ENCODE assay signal across 8 cellular contexts in the genomic region with DNA sequence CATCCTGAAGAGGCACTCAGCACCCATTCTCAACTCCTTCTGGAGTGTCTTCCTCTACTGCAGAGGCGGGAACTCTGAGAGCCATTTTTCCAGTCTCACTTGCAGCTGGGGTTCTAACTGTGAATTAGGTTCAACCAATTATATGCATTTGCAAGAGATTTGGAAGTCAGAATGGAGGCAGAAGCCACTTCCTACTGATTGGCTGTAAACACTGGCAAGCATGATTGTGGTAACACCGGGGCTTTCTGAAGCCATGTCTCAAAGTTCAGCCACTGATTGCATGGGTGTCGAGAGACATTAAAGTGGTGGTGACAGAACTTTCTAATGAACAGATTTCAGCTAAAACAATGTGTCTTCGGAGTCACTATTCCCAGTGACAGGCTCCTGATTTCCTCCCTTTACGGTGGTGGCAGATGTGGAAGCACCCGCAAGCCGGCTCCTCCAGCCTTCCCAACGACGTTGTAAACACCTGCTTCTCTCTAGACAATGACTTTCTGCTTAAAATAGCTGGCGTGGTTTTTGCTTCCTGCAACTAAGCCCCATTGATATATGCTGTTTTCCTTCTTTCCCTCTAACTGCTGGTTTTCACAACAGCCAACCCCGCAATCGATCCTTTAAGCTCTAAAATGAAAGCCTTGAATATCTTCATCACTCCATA.
DNase-seq lines count a peak whose midpoint lies in the region; ATAC-seq and TF ChIP-seq lines count a peak whose summit lies in the region.

No MANE protein-coding gene starts in this region.

- intact Hi-C loops in activated T-helper 2 cell treated with anti-CD3 and anti-CD28 coated beads, Interferon-gamma antibody, Interleukin-2, Interleukin-4, amounts not matched to agents 10 μg/mL and 5 μg/mL and 100 μg/mL, durations not matched to agents 14 hours and 24 hours and 36 hours (cut with micrococcal nuclease) = loop anchor here (5.0 kb wide), 2 partner anchors 40 to 70 kb away; no protein-coding TSS in a partner anchor
- intact Hi-C loops in prostate gland (cut with DNase I) = loop anchor here (5.0 kb wide), 2 partner anchors 90 to 155 kb away; partner anchors contain the start of gene IRF2

- H3K27me3 ChIP-seq in parathyroid adenoma (ENCODE audit: control insufficient read depth, insufficient read depth, low read length) = no peaks in the 10 kb centered on the region
- no peaks in the 10 kb centered on the region for H3K27me3 ChIP-seq in neural progenitor cell
- no peaks in the 10 kb centered on the region for H3K27me3 ChIP-seq in prostate gland (replicated peaks; ENCODE audit: insufficient read depth)

- peaks cover 26% of the 10 kb centered on the region for H3K4me1 ChIP-seq in parathyroid adenoma
- peaks cover 43% of the 10 kb centered on the region for H3K4me1 ChIP-seq in neural progenitor cell
- peaks cover 13% of the 10 kb centered on the region for H3K4me1 ChIP-seq in prostate gland (replicated peaks)

- H3K4me1 Mint-ChIP-seq in IgD-negative memory B cell (peaks cover 51 to 62% (median 55%) of the 10 kb centered on the region in 3 donors), neural progenitor cell (peaks cover 45% of the 10 kb centered on the region)
- H3K4me1 Mint-ChIP-seq in activated T-helper 2 cell treated with anti-CD3 and anti-CD28 coated beads, Interferon-gamma antibody, Interleukin-2, Interleukin-4, amounts not matched to agents 10 μg/mL and 5 μg/mL and 100 μg/mL, durations not matched to agents 14 hours and 24 hours and 36 hours (ENCODE audit: low read depth) = peaks cover 41% of the 10 kb centered on the region

- H4K20me1 ChIP-seq in neural progenitor cell (ENCODE audit: low read depth) = peaks cover 18% of the 10 kb centered on the region

- H3K27ac Mint-ChIP-seq in IgD-negative memory B cell (peak overlapping the region in 2 of 3 donors; percentile 2 to 16), neural progenitor cell (no peak overlapping the region)
- peak overlapping the region; percentile 46 for H3K27ac Mint-ChIP-seq in activated T-helper 2 cell treated with anti-CD3 and anti-CD28 coated beads, Interferon-gamma antibody, Interleukin-2, Interleukin-4, amounts not matched to agents 10 μg/mL and 5 μg/mL and 100 μg/mL, durations not matched to agents 14 hours and 24 hours and 36 hours

- H3K4me3 Mint-ChIP-seq in IgD-negative memory B cell = peak overlapping the region; percentile 18 to 72 (median 46)
- peak overlapping the region; percentile 31 for H3K4me3 Mint-ChIP-seq in activated T-helper 2 cell treated with anti-CD3 and anti-CD28 coated beads, Interferon-gamma antibody, Interleukin-2, Interleukin-4, amounts not matched to agents 10 μg/mL and 5 μg/mL and 100 μg/mL, durations not matched to agents 14 hours and 24 hours and 36 hours (ENCODE audit: low read depth)
- H3K4me3 Mint-ChIP-seq in neural progenitor cell = no peak overlapping the region

- H3K27me3 Mint-ChIP-seq in IgD-negative memory B cell (peaks cover 3% of the 10 kb centered on the region), neural progenitor cell (ENCODE audit: insufficient read depth, low read depth) (peaks cover 2% of the 10 kb centered on the region)
- H3K27me3 Mint-ChIP-seq in activated T-helper 2 cell treated with anti-CD3 and anti-CD28 coated beads, Interferon-gamma antibody, Interleukin-2, Interleukin-4, amounts not matched to agents 10 μg/mL and 5 μg/mL and 100 μg/mL, durations not matched to agents 14 hours and 24 hours and 36 hours (ENCODE audit: low read depth) = no peaks in the 10 kb centered on the region

- no peak overlapping the region for H3K27ac ChIP-seq in parathyroid adenoma
- no peak overlapping the region for H3K27ac ChIP-seq in neural progenitor cell
- H3K27ac ChIP-seq in prostate gland = no peak overlapping the region

- peaks cover 2% of the 10 kb centered on the region for H3K36me3 Mint-ChIP-seq in IgD-negative memory B cell
- H3K36me3 Mint-ChIP-seq in activated T-helper 2 cell treated with anti-CD3 and anti-CD28 coated beads, Interferon-gamma antibody, Interleukin-2, Interleukin-4, amounts not matched to agents 10 μg/mL and 5 μg/mL and 100 μg/mL, durations not matched to agents 14 hours and 24 hours and 36 hours (ENCODE audit: low read depth) = peaks cover 61% of the 10 kb centered on the region
- peaks cover 14% of the 10 kb centered on the region for H3K36me3 Mint-ChIP-seq in neural progenitor cell

- H3K36me3 ChIP-seq in parathyroid adenoma (ENCODE audit: control insufficient read depth, insufficient read depth, low read length) (no peaks in the 10 kb centered on the region), neural progenitor cell (no peaks in the 10 kb centered on the region), prostate gland (no peaks in the 10 kb centered on the region)

- H3K9me3 ChIP-seq in parathyroid adenoma (ENCODE audit: control insufficient read depth, low read length) (no peaks in the 10 kb centered on the region), neural progenitor cell (ENCODE audit: low read depth) (no peaks in the 10 kb centered on the region), prostate gland (no peaks in the 10 kb centered on the region)

- TF ChIP-seq CTCF in GM13977 (IDR thresholded peaks at IDR 0.05; ENCODE audit: extremely low read depth, insufficient read depth, missing control alignments) (no peak), parathyroid adenoma (IDR thresholded peaks at IDR 0.05) (no peak), neural progenitor cell (IDR thresholded peaks at IDR 0.05) (no peak), prostate gland (IDR thresholded peaks at IDR 0.05) (no peak)

- ATAC-seq in GM21367 (IDR thresholded peaks at IDR 0.05; ENCODE audit: unreplicated experiment) = no peak

- H3F3A ChIP-seq in neural progenitor cell (ENCODE audit: low read depth) = peaks cover 16% of the 10 kb centered on the region

- H3K79me2 ChIP-seq in parathyroid adenoma (no peaks in the 10 kb centered on the region), neural progenitor cell (ENCODE audit: low read depth) (no peaks in the 10 kb centered on the region)

- WGBS in prostate gland = 40% methylated on average over 12 of the region's 12 CpGs

- H3K9ac ChIP-seq in parathyroid adenoma (no peak overlapping the region), neural progenitor cell (no peak overlapping the region)

- in situ Hi-C loops in GM13977 (cut with MboI; ENCODE audit: low pct_unique_long_range_greater_than_20kb, low sequenced_read_pairs, unreplicated experiment) = no loop called here

- DNase-seq in GM13977 (ENCODE audit: low spot score) = peak; percentile 28
- no peak for DNase-seq in activated T-helper 2 cell treated with anti-CD3 and anti-CD28 coated beads, Interferon-gamma antibody, Interleukin-2, Interleukin-4, amounts not matched to agents 10 μg/mL and 5 μg/mL and 100 μg/mL, durations not matched to agents 14 hours and 24 hours and 36 hours (ENCODE audit: low spot score)
- DNase-seq in neural progenitor cell (ENCODE audit: low spot score) = no peak
- DNase-seq in prostate gland (ENCODE audit: low spot score) = no peak
- no peak for DNase-seq in NCI-H1930 (lab: John Stamatoyannopoulos, UW)

- H3K9me3 Mint-ChIP-seq in IgD-negative memory B cell (no peaks in the 10 kb centered on the region), neural progenitor cell (peaks cover 2% of the 10 kb centered on the region)
- peaks cover 15% of the 10 kb centered on the region for H3K9me3 Mint-ChIP-seq in activated T-helper 2 cell treated with anti-CD3 and anti-CD28 coated beads, Interferon-gamma antibody, Interleukin-2, Interleukin-4, amounts not matched to agents 10 μg/mL and 5 μg/mL and 100 μg/mL, durations not matched to agents 14 hours and 24 hours and 36 hours

- no peak overlapping the region for H3K4me3 ChIP-seq in parathyroid adenoma (ENCODE audit: low read depth, low read length)
- H3K4me3 ChIP-seq in neural progenitor cell = no peak overlapping the region
- H3K4me3 ChIP-seq in prostate gland = no peak overlapping the region

- TF ChIP-seq POLR2A in prostate gland (IDR thresholded peaks at IDR 0.05) = no peak

- H3K4me2 ChIP-seq in parathyroid adenoma (ENCODE audit: low read length) = no peak overlapping the region
- no peak overlapping the region for H3K4me2 ChIP-seq in neural progenitor cell

- peak overlapping the region; percentile 53 for H2AFZ ChIP-seq in parathyroid adenoma
- H2AFZ ChIP-seq in neural progenitor cell (replicated peaks) = no peak overlapping the region
